Comparison of ENCODE assay signal across 22 cellular contexts in genomic region chr5:76810236-76810635, GRCh38. TPM values are rescaled to one million over a fixed set of nuclear protein-coding genes. Genes with fewer than 3 reads are reported as not detected.
DNase-seq lines count a peak whose midpoint lies in the region; ATAC-seq, FAIRE-seq and TF ChIP-seq lines count a peak whose summit lies in the region.
"Had no signal": no experiment of that assay in that cellular context is flagged by ENCODE, and none has a peak within 500 bp of the region (broad histone marks: within the 10 kb centered on the region; RNA-seq: fewer than 3 reads in every experiment).

No MANE protein-coding gene starts in this region.

- H3K27ac Mint-ChIP-seq in WTC11, result peak overlapping the region; percentile 36
- H3K27ac Mint-ChIP-seq: CD4-positive, CD25-positive, alpha-beta regulatory T cell; CD8-positive, alpha-beta memory T cell; IgD-negative memory B cell had no signal

- no peaks in the 10 kb centered on the region for H3K9me1 ChIP-seq in keratinocyte (ENCODE audit: control insufficient read depth, extremely low read depth, insufficient read depth, low read length)

- H3K79me2 ChIP-seq in PC-3 (ENCODE audit: low read length) (no peaks in the 10 kb centered on the region), keratinocyte (ENCODE audit: control insufficient read depth, insufficient read depth, low read length) (no peaks in the 10 kb centered on the region), PC-9 (ENCODE audit: low read depth) (no peaks in the 10 kb centered on the region)

- dilution Hi-C loops in keratinocyte (cut with MboI; ENCODE audit: extremely low pct_ligation_motif_present, low sequenced_read_pairs), result no loop called here

- H3K9me3 Mint-ChIP-seq in WTC11, result peaks cover 12% of the 10 kb centered on the region
- H3K9me3 Mint-ChIP-seq: CD4-positive, CD25-positive, alpha-beta regulatory T cell; IgD-negative memory B cell had no signal

- TF ChIP-seq CTCF in PC-3 (conservative IDR thresholded peaks at IDR 0.05; ENCODE audit: low read depth, low read length) (no peak), WTC11 (IDR thresholded peaks at IDR 0.05) (no peak), keratinocyte (optimal IDR thresholded peaks at IDR 0.05 in 1 of 3, IDR thresholded peaks at IDR 0.05 in 1 of 3, conservative IDR thresholded peaks at IDR 0.05 in 1 of 3; ENCODE audit: extremely low read depth in 1 of 3, insufficient read depth in 2 of 3, low read length in 3 of 3) (no peak), PC-9 (conservative IDR thresholded peaks at IDR 0.05) (no peak)

- H3K27me3 ChIP-seq in PC-3 (ENCODE audit: low read length) (no peaks in the 10 kb centered on the region), keratinocyte (ENCODE audit: control insufficient read depth, extremely low read depth, insufficient read depth, low read length) (no peaks in the 10 kb centered on the region), PC-9 (ENCODE audit: insufficient read depth, low read depth) (no peaks in the 10 kb centered on the region)
- H3K27me3 ChIP-seq: BE2C had no signal

- H3K9ac ChIP-seq in PC-3 (ENCODE audit: low read length), result no peak overlapping the region
- no peak overlapping the region for H3K9ac ChIP-seq in keratinocyte (ENCODE audit: control insufficient read depth, extremely low read depth, insufficient read depth, low read length)

- peaks cover 8% of the 10 kb centered on the region; the same call in 1 of the 2 replicates for H3K27me3 Mint-ChIP-seq in WTC11 (ENCODE audit: low read depth)

- no peak overlapping the region for H3K4me3 ChIP-seq in PC-3 (ENCODE audit: low read length)
- no peak overlapping the region for H3K4me3 ChIP-seq in keratinocyte (ENCODE audit: control insufficient read depth in 2 of 3, extremely low read depth in 1 of 3, insufficient read depth in 2 of 3, low read depth in 1 of 3, low read length in 3 of 3)
- H3K4me3 ChIP-seq in PC-9, result no peak overlapping the region
- H3K4me3 ChIP-seq: GM12878, GM23338 had no signal

- H3K4me1 ChIP-seq in PC-3 (ENCODE audit: insufficient read depth, low read length) (peaks cover 44% of the 10 kb centered on the region), keratinocyte (ENCODE audit: control insufficient read depth, extremely low read depth, insufficient read depth, low read length) (peaks cover 58% of the 10 kb centered on the region), PC-9 (replicated peaks; ENCODE audit: insufficient read depth) (peaks cover 48% of the 10 kb centered on the region)
- H3K4me1 ChIP-seq: BE2C had no signal

- no peak overlapping the region for H3K4me3 Mint-ChIP-seq in WTC11
- H3K4me3 Mint-ChIP-seq: CD4-positive, CD25-positive, alpha-beta regulatory T cell; GM23338; IgD-negative memory B cell had no signal

- ATAC-seq in PC-3 (no peak), WTC11 (no peak)
- ATAC-seq: GM12878, GM23338, HepG2 had no signal

- BruUV-seq in PC-3 (replicated peaks; lab: Mats Ljungman, UMichigan), result no TSS peak
- no TSS peak for BruUV-seq in PC-9 (replicated peaks; lab: Mats Ljungman, UMichigan)

- H3K4me1 Mint-ChIP-seq in WTC11, result peaks cover 45% of the 10 kb centered on the region
- H3K4me1 Mint-ChIP-seq: CD4-positive, CD25-positive, alpha-beta regulatory T cell; CD8-positive, alpha-beta memory T cell; IgD-negative memory B cell had no signal

- H3K9me2 ChIP-seq in PC-3 (replicated peaks; ENCODE audit: low read length), result no peaks in the 10 kb centered on the region
- no peaks in the 10 kb centered on the region for H3K9me2 ChIP-seq in PC-9 (ENCODE audit: insufficient read depth)

- POLR2A ChIA-PET in PC-3 (lab: Charles Lee; ENCODE audit: unreplicated experiment), result no interaction called here
- POLR2A ChIA-PET in WTC11 (lab: Charles Lee), result interaction anchor here (4.7 kb wide), 1 partner anchor 9 kb away, joined by 73 read pairs; the partner anchor contains the start of gene F2RL1
- POLR2A ChIA-PET in PC-9 (lab: Charles Lee; ENCODE audit: unreplicated experiment), result no interaction called here

- H3F3A ChIP-seq in PC-3 (ENCODE audit: low read length, unreplicated experiment) (peaks cover 5% of the 10 kb centered on the region), PC-9 (ENCODE audit: insufficient read depth, low read depth) (peaks cover 46% of the 10 kb centered on the region)

- H3K9me3 ChIP-seq in PC-3 (ENCODE audit: low read length), result no peaks in the 10 kb centered on the region
- no peaks in the 10 kb centered on the region for H3K9me3 ChIP-seq in keratinocyte (ENCODE audit: control insufficient read depth, low read depth, low read length)
- no peaks in the 10 kb centered on the region for H3K9me3 ChIP-seq in PC-9 (ENCODE audit: insufficient read depth, low read depth)
- H3K9me3 ChIP-seq: BE2C had no signal

- peaks cover 21% of the 10 kb centered on the region for H3K36me3 Mint-ChIP-seq in WTC11
- H3K36me3 Mint-ChIP-seq: CD4-positive, CD25-positive, alpha-beta regulatory T cell; CD8-positive, alpha-beta memory T cell; IgD-negative memory B cell had no signal

- no peak for FAIRE-seq in keratinocyte (lab: Jason Lieb, UNC)
- FAIRE-seq: GM12878, HepG2 had no signal

- H3K27ac ChIP-seq in PC-3 (ENCODE audit: low read length), result 0 out of 2 replicates have a peak overlapping the region, but pooled peaks have one; percentile 59
- H3K27ac ChIP-seq in keratinocyte (ENCODE audit: control insufficient read depth, insufficient read depth, low read length), result peak overlapping the region; percentile 81
- H3K27ac ChIP-seq in PC-9, result no peak overlapping the region

- H4K20me1 ChIP-seq in PC-3 (ENCODE audit: low read length), result no peaks in the 10 kb centered on the region
- H4K20me1 ChIP-seq in keratinocyte (ENCODE audit: control insufficient read depth, extremely low read depth, insufficient read depth, low read length), result no peaks in the 10 kb centered on the region
- no peaks in the 10 kb centered on the region for H4K20me1 ChIP-seq in PC-9 (ENCODE audit: insufficient read depth)

- H3K36me3 ChIP-seq in PC-3 (ENCODE audit: low read depth, low read length) (no peaks in the 10 kb centered on the region), keratinocyte (ENCODE audit: control insufficient read depth in 2 of 2, extremely low read depth in 1 of 2, insufficient read depth in 2 of 2, low read length in 2 of 2) (no peaks in the 10 kb centered on the region), PC-9 (ENCODE audit: low read depth) (no peaks in the 10 kb centered on the region)
- H3K36me3 ChIP-seq: BE2C had no signal

- H3K4me2 ChIP-seq in PC-3 (ENCODE audit: low read length) (no peak overlapping the region), keratinocyte (ENCODE audit: control insufficient read depth, extremely low read depth, insufficient read depth, low read depth, low read length) (no peak overlapping the region), PC-9 (no peak overlapping the region)
- H3K4me2 ChIP-seq: GM23338 had no signal

- DNase-seq in PC-3 (no peak), WTC11 (ENCODE audit: low spot score) (no peak), keratinocyte (ENCODE audit: low read depth, low spot score) (no peak), PC-9 (no peak), NOMO-1 (lab: John Stamatoyannopoulos, UW; ENCODE audit: unreplicated experiment in 2 of 2) (no peak), anterior cingulate cortex (lab: John Stamatoyannopoulos, UW) (no peak), T-helper 2 cell (no peak)
- DNase-seq: ACHN; BE2C; C1 segment of cervical spinal cord; CD4-positive, CD25-positive, alpha-beta regulatory T cell; CD8-positive, alpha-beta memory T cell; COR-L47; DMS 273 treated with DMSO at 0.1 percent for 48 hours; DMS53; DND-41; EL; H7 had no signal

- CTCF ChIA-PET in PC-3 (lab: Charles Lee) (no interaction called here), WTC11 (lab: Charles Lee) (interaction anchor here (0.6 kb wide), 1 partner anchor 1604 kb away, joined by 5 read pairs; no protein-coding TSS in a partner anchor), PC-9 (lab: Charles Lee) (no interaction called here)

- no peak overlapping the region for H2AFZ ChIP-seq in PC-3 (ENCODE audit: low read length)
- H2AFZ ChIP-seq in keratinocyte (ENCODE audit: control insufficient read depth, low read length), result no peak overlapping the region
- no peak overlapping the region for H2AFZ ChIP-seq in PC-9

- intact Hi-C loops in PC-3 (cut with micrococcal nuclease), result loop anchor here (10.0 kb wide), 1 partner anchor 95 kb away; the partner anchor contains the start of gene F2R
- intact Hi-C loops in PC-9 (cut with micrococcal nuclease; ENCODE audit: unreplicated experiment), result no loop called here

TF ChIP-seq in WTC11, 78 proteins besides CTCF, POLR2A, EP300 and RAD21 (continues in another document):
- TF ChIP-seq MYBL2 (CRISPR knock-in tag; IDR thresholded peaks at IDR 0.05), result no peak
- TF ChIP-seq NR2C2 (CRISPR knock-in tag; IDR thresholded peaks at IDR 0.05), result no peak

RNA-seq across cellular contexts. Expression of gene F2RL1, which starts 8.6 kb away (rescaled TPM):
- 163 and 167 TPM in 2 replicates for total RNA-seq in PC-3 (2014; rRNA removed)
- total RNA-seq in WTC11 (2021), result 37.3 to 38.9 TPM (median 37.5 TPM) in 3 replicates
- 131 to 197 TPM (median 182 TPM) in 3 replicates for polyA plus RNA-seq in keratinocyte
- 54.0 TPM for polyA plus RNA-seq in keratinocyte (2011; ENCODE audit: low read depth)
- polyA plus RNA-seq in keratinocyte (2011; cell fraction: cytosol; rRNA removed), result 32.6 and 69.3 TPM in 2 replicates
- polyA plus RNA-seq in keratinocyte (2011; cell fraction: nucleus; rRNA removed), result 196 and 224 TPM in 2 replicates
- 66.0 and 89.2 TPM in 2 replicates for polyA plus RNA-seq in keratinocyte (2012; ENCODE audit: low replicate concordance)
- 109 to 247 TPM (median 242 TPM) in 3 replicates for polyA minus RNA-seq in keratinocyte
- 53.7 TPM for polyA minus RNA-seq in keratinocyte (2011; cell fraction: cytosol; rRNA and poly(A)+ RNA removed)
- 156 and 362 TPM in 2 replicates for polyA minus RNA-seq in keratinocyte (2011; cell fraction: nucleus; rRNA and poly(A)+ RNA removed)
- total RNA-seq in PC-9 (2021), result 34.5 and 34.6 TPM in 2 replicates

RNA-seq across cellular contexts. Expression of gene S100Z, which starts 39.6 kb away (rescaled TPM):
- total RNA-seq in PC-3 (2014; rRNA removed), result 0.11 TPM in 1 of 2 replicates, not detected in the other
- total RNA-seq in WTC11 (2021), result not detected in 3 replicates
- not detected in 3 replicates for polyA plus RNA-seq in keratinocyte
- not detected for polyA plus RNA-seq in keratinocyte (2011; ENCODE audit: low read depth)
- not detected in 2 replicates for polyA plus RNA-seq in keratinocyte (2011; cell fraction: cytosol; rRNA removed)
- not detected in 2 replicates for polyA plus RNA-seq in keratinocyte (2011; cell fraction: nucleus; rRNA removed)
- not detected in 2 replicates for polyA plus RNA-seq in keratinocyte (2012; ENCODE audit: low replicate concordance)
- not detected in 3 replicates for polyA minus RNA-seq in keratinocyte
- not detected for polyA minus RNA-seq in keratinocyte (2011; cell fraction: cytosol; rRNA and poly(A)+ RNA removed)
- not detected in 2 replicates for polyA minus RNA-seq in keratinocyte (2011; cell fraction: nucleus; rRNA and poly(A)+ RNA removed)
- not detected in 2 replicates for total RNA-seq in PC-9 (2021)
- total RNA-seq: GM23338, HepG2 had no signal
- polyA plus RNA-seq: CD8-positive, alpha-beta memory T cell; GM23338 had no signal
